ENCODE assay signal across 8 cellular contexts in genomic region chr4:173170210-173170778, GRCh38. TPM values are rescaled to one million over a fixed set of nuclear protein-coding genes. Genes with fewer than 3 reads are reported as not detected.
DNase-seq lines count a peak whose midpoint lies in the region; ATAC-seq and TF ChIP-seq lines count a peak whose summit lies in the region.

No MANE protein-coding gene starts in this region.

- 2% methylated on average over 12 of the region's 12 CpGs for WGBS in prostate gland

- intact Hi-C loops in prostate gland (cut with DNase I) = loop anchor here (10.0 kb wide), 1 partner anchor 85 kb away; no protein-coding TSS in a partner anchor
- intact Hi-C loops in posterior cingulate gyrus (cut with DNase I) = no loop called here

- H3K4me1 ChIP-seq in SJCRH30 = peaks cover 5% of the 10 kb centered on the region
- no peaks in the 10 kb centered on the region for H3K4me1 ChIP-seq in prostate gland (replicated peaks)

- no peaks in the 10 kb centered on the region for H3K27me3 ChIP-seq in SJCRH30
- H3K27me3 ChIP-seq in prostate gland (replicated peaks; ENCODE audit: insufficient read depth) = no peaks in the 10 kb centered on the region

- ATAC-seq in GM18858 (IDR thresholded peaks at IDR 0.05; ENCODE audit: unreplicated experiment) = no peak

- H3K9me3 ChIP-seq in SJCRH30 (replicated peaks) (no peaks in the 10 kb centered on the region), prostate gland (no peaks in the 10 kb centered on the region)

- H3K4me3 ChIP-seq in GM12864 (ENCODE audit: low read depth, low read length) = peak overlapping the region; percentile 85
- peak overlapping the region; percentile 92 for H3K4me3 ChIP-seq in SJCRH30
- H3K4me3 ChIP-seq in prostate gland = peak overlapping the region; percentile 84 to 87

- TF ChIP-seq CTCF in GM12864 (IDR thresholded peaks at IDR 0.05; ENCODE audit: low read depth, low read length, missing control alignments) = no peak
- TF ChIP-seq CTCF in prostate gland (IDR thresholded peaks at IDR 0.05) = no peak

- TF ChIP-seq POLR2A in prostate gland (IDR thresholded peaks at IDR 0.05) = no peak

- DNase-seq in GM12864 (ENCODE audit: low read depth) (no peak), SJCRH30 (no peak), fibroblast of gingiva (ENCODE audit: low read depth) (peak; percentile 12), prostate gland (ENCODE audit: low spot score) (no peak), NCI-H2227 (lab: John Stamatoyannopoulos, UW; ENCODE audit: unreplicated experiment) (no peak), NCI-H1417 (lab: John Stamatoyannopoulos, UW) (no peak), posterior cingulate gyrus (no peak)

- no peaks in the 10 kb centered on the region for H3K36me3 ChIP-seq in SJCRH30
- H3K36me3 ChIP-seq in prostate gland = no peaks in the 10 kb centered on the region

- H3K27ac ChIP-seq in SJCRH30 (peak overlapping the region; percentile 73), prostate gland (peak overlapping the region; percentile 84 to 90)

RNA-seq across cellular contexts. Expression of gene GALNT7, which starts 1.7 kb away (rescaled TPM):
- 42.9 and 48.4 TPM in 2 replicates for total RNA-seq in SJCRH30 (2014; rRNA removed; shearing (Covaris generic))
- 100 to 1,000 TPM in 1 of 2 donors, 10 to 100 TPM in 1; 45.5 to 109 TPM for total RNA-seq in prostate gland
